1 cellular context compared by ENCODE assay signal in genomic region chrX:133495464-133496391, GRCh38.
TF ChIP-seq lines count a peak whose summit lies in the region.

No MANE protein-coding gene starts in this region.

TF ChIP-seq in HepG2, 621 proteins besides CTCF, POLR2A, EP300 and RAD21 (continued from another document):
- TF ChIP-seq ZNF10 (CRISPR knock-in tag; IDR thresholded peaks at IDR 0.05; ENCODE audit: borderline replicate concordance, low read depth), result no peak
- no peak for TF ChIP-seq ZFP36L1 (CRISPR knock-in tag; IDR thresholded peaks at IDR 0.05)
- no peak for TF ChIP-seq SIX1 (CRISPR knock-in tag; IDR thresholded peaks at IDR 0.05; ENCODE audit: borderline replicate concordance)
- TF ChIP-seq ASH2L (IDR thresholded peaks at IDR 0.05; ENCODE audit: insufficient read length, low read depth, low read length), result no peak
- TF ChIP-seq ZNF180 (CRISPR knock-in tag; IDR thresholded peaks at IDR 0.05; ENCODE audit: borderline replicate concordance, low read depth), result no peak
